In genomic region chr11:93545566-93545965, GRCh38 we compare ENCODE assay signal across 1 cellular context.
TF ChIP-seq lines count a peak whose summit lies in the region.

No MANE protein-coding gene starts in this region.

TF ChIP-seq in GM23338, 12 proteins besides CTCF, POLR2A, EP300 and RAD21 (continued from another document):
- TF ChIP-seq, protein P1, sequence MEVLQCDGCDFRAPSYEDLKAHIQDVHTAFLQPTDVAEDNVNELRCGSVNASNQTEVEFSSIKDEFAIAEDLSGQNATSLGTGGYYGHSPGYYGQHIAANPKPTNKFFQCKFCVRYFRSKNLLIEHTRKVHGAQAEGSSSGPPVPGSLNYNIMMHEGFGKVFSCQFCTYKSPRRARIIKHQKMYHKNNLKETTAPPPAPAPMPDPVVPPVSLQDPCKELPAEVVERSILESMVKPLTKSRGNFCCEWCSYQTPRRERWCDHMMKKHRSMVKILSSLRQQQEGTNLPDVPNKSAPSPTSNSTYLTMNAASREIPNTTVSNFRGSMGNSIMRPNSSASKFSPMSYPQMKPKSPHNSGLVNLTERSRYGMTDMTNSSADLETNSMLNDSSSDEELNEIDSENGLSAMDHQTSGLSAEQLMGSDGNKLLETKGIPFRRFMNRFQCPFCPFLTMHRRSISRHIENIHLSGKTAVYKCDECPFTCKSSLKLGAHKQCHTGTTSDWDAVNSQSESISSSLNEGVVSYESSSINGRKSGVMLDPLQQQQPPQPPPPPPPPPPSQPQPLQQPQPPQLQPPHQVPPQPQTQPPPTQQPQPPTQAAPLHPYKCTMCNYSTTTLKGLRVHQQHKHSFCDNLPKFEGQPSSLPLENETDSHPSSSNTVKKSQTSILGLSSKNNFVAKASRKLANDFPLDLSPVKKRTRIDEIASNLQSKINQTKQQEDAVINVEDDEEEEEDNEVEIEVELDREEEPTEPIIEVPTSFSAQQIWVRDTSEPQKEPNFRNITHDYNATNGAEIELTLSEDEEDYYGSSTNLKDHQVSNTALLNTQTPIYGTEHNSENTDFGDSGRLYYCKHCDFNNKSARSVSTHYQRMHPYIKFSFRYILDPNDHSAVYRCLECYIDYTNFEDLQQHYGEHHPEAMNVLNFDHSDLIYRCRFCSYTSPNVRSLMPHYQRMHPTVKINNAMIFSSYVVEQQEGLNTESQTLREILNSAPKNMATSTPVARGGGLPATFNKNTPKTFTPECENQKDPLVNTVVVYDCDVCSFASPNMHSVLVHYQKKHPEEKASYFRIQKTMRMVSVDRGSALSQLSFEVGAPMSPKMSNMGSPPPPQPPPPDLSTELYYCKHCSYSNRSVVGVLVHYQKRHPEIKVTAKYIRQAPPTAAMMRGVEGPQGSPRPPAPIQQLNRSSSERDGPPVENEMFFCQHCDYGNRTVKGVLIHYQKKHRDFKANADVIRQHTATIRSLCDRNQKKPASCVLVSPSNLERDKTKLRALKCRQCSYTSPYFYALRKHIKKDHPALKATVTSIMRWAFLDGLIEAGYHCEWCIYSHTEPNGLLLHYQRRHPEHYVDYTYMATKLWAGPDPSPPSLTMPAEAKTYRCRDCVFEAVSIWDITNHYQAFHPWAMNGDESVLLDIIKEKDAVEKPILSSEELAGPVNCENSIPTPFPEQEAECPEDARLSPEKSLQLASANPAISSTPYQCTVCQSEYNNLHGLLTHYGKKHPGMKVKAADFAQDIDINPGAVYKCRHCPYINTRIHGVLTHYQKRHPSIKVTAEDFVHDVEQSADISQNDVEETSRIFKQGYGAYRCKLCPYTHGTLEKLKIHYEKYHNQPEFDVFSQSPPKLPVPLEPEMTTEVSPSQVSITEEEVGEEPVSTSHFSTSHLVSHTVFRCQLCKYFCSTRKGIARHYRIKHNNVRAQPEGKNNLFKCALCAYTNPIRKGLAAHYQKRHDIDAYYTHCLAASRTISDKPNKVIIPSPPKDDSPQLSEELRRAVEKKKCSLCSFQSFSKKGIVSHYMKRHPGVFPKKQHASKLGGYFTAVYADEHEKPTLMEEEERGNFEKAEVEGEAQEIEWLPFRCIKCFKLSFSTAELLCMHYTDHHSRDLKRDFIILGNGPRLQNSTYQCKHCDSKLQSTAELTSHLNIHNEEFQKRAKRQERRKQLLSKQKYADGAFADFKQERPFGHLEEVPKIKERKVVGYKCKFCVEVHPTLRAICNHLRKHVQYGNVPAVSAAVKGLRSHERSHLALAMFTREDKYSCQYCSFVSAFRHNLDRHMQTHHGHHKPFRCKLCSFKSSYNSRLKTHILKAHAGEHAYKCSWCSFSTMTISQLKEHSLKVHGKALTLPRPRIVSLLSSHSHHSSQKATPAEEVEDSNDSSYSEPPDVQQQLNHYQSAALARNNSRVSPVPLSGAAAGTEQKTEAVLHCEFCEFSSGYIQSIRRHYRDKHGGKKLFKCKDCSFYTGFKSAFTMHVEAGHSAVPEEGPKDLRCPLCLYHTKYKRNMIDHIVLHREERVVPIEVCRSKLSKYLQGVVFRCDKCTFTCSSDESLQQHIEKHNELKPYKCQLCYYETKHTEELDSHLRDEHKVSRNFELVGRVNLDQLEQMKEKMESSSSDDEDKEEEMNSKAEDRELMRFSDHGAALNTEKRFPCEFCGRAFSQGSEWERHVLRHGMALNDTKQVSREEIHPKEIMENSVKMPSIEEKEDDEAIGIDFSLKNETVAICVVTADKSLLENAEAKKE (CRISPR knock-in tag; IDR thresholded peaks at IDR 0.05), result no peak
- TF ChIP-seq CREB1 (CRISPR knock-in tag; IDR thresholded peaks at IDR 0.05; ENCODE audit: low read depth), result no peak
- TF ChIP-seq ETS1 (IDR thresholded peaks at IDR 0.05), result no peak
- no peak for TF ChIP-seq NANOG (IDR thresholded peaks at IDR 0.05; ENCODE audit: borderline replicate concordance)
